In genomic region chr9:38033956-38034355, GRCh38 we compare ENCODE assay signal across 24 cellular contexts. TPM values are rescaled to one million over a fixed set of nuclear protein-coding genes. Genes with fewer than 3 reads are reported as not detected.
"Had no signal": no experiment of that assay in that cellular context is flagged by ENCODE, and none has a peak within 500 bp of the region (broad histone marks: within the 10 kb centered on the region; RNA-seq: fewer than 3 reads in every experiment).

No MANE protein-coding gene starts in this region.

- H3K4me3 Mint-ChIP-seq: activated CD4-positive, alpha-beta T cell treated with anti-CD3 and anti-CD28 coated beads, Interleukin-2, amount 10 ng/mL, durations not matched to agents 7 days and 5 days; activated CD8-positive, alpha-beta memory T cell treated with anti-CD3 and anti-CD28 coated beads, Interleukin-2, amount 10 ng/mL, durations not matched to agents 7 days and 5 days; activated CD8-positive, alpha-beta T cell treated with anti-CD3 and anti-CD28 coated beads for 36 hours; activated naive CD4-positive, alpha-beta T cell treated with anti-CD3 and anti-CD28 coated beads, Interleukin-2, amount 50 U/mL, for 24 hours; memory B cell; nephron progenitor cell; stimulated activated effector memory CD8-positive, alpha-beta T cell treated with anti-CD3 and anti-CD28 coated beads, Interleukin-12 subunit alpha, Interleukin-12 subunit beta, amount 100 ng/mL, for 72 hours; stimulated activated naive CD8-positive, alpha-beta T cell treated with anti-CD3 and anti-CD28 coated beads, Interleukin-15, amount 100 ng/mL, for 72 hours; T-helper 2 cell treated with Interferon-gamma antibody and Interleukin-4, amounts not matched to agents 5 μg/mL and 100 μg/mL, for 36 hours had no signal

- ATAC-seq: activated CD8-positive, alpha-beta memory T cell treated with anti-CD3 and anti-CD28 coated beads, Interleukin-2, amount 10 ng/mL, durations not matched to agents 7 days and 5 days; activated CD8-positive, alpha-beta T cell treated with anti-CD3 and anti-CD28 coated beads for 36 hours; left cardiac atrium; pancreas; right cardiac atrium; stimulated activated effector memory CD8-positive, alpha-beta T cell treated with anti-CD3 and anti-CD28 coated beads, Interleukin-12 subunit alpha, Interleukin-12 subunit beta, amount 100 ng/mL, for 72 hours; stimulated activated naive CD8-positive, alpha-beta T cell treated with anti-CD3 and anti-CD28 coated beads, Interleukin-15, amount 100 ng/mL, for 72 hours had no signal

- H3K36me3 ChIP-seq: esophagus muscularis mucosa, pancreas, suprapubic skin, upper lobe of left lung had no signal

- H3K27me3 Mint-ChIP-seq: activated CD4-positive, alpha-beta T cell treated with anti-CD3 and anti-CD28 coated beads, Interleukin-2, amount 10 ng/mL, durations not matched to agents 7 days and 5 days; activated CD8-positive, alpha-beta memory T cell treated with anti-CD3 and anti-CD28 coated beads, Interleukin-2, amount 10 ng/mL, durations not matched to agents 7 days and 5 days; activated CD8-positive, alpha-beta T cell treated with anti-CD3 and anti-CD28 coated beads for 36 hours; activated naive CD4-positive, alpha-beta T cell treated with anti-CD3 and anti-CD28 coated beads, Interleukin-2, amount 50 U/mL, for 24 hours; memory B cell; stimulated activated naive CD8-positive, alpha-beta T cell treated with anti-CD3 and anti-CD28 coated beads, Interleukin-15, amount 100 ng/mL, for 72 hours had no signal

- H3K27ac ChIP-seq: suprapubic skin, WERI-Rb-1 had no signal

- DNase-seq: activated CD4-positive, alpha-beta T cell treated with anti-CD3 and anti-CD28 coated beads, Interleukin-2, amount 10 ng/mL, durations not matched to agents 7 days and 5 days; activated CD4-positive, CD25-positive, alpha-beta regulatory T cell treated with anti-CD3 and anti-CD28 coated beads, Interleukin-2, amount 50 U/mL, for 72 hours; activated CD8-positive, alpha-beta memory T cell treated with anti-CD3 and anti-CD28 coated beads, Interleukin-2, amount 10 ng/mL, durations not matched to agents 7 days and 5 days; activated CD8-positive, alpha-beta T cell treated with anti-CD3 and anti-CD28 coated beads for 36 hours; activated gamma-delta T cell treated with Interleukin-2 at 50 U/mL for 16 hours; activated T-cell treated with anti-CD3 and anti-CD28 coated beads for 4 hours; aorta; central memory CD4-positive, alpha-beta T cell; effector memory CD4-positive, alpha-beta T cell; hypothalamus; left cardiac atrium; nephron progenitor cell; right cardiac atrium; stimulated activated CD4-positive, alpha-beta T cell treated with anti-CD3 and anti-CD28 coated beads, Interleukin-1b, Interleukin-23, amount 100 ng/mL, for 48 hours; stimulated activated naive CD8-positive, alpha-beta T cell treated with anti-CD3 and anti-CD28 coated beads, Interleukin-15, amount 100 ng/mL, for 72 hours; upper lobe of left lung; WERI-Rb-1 had no signal

- H3K9me3 ChIP-seq: esophagus muscularis mucosa, pancreas, suprapubic skin, upper lobe of left lung had no signal

- H3K36me3 Mint-ChIP-seq: activated CD8-positive, alpha-beta memory T cell treated with anti-CD3 and anti-CD28 coated beads, Interleukin-2, amount 10 ng/mL, durations not matched to agents 7 days and 5 days; activated naive CD4-positive, alpha-beta T cell treated with anti-CD3 and anti-CD28 coated beads, Interleukin-2, amount 50 U/mL, for 24 hours; memory B cell; stimulated activated effector memory CD8-positive, alpha-beta T cell treated with anti-CD3 and anti-CD28 coated beads, Interleukin-12 subunit alpha, Interleukin-12 subunit beta, amount 100 ng/mL, for 72 hours had no signal

- H3K4me1 Mint-ChIP-seq: activated naive CD4-positive, alpha-beta T cell treated with anti-CD3 and anti-CD28 coated beads, Interleukin-2, amount 50 U/mL, for 24 hours; memory B cell had no signal

- H3K27ac Mint-ChIP-seq: activated CD4-positive, alpha-beta T cell treated with anti-CD3 and anti-CD28 coated beads, Interleukin-2, amount 10 ng/mL, durations not matched to agents 7 days and 5 days; activated CD8-positive, alpha-beta memory T cell treated with anti-CD3 and anti-CD28 coated beads, Interleukin-2, amount 10 ng/mL, durations not matched to agents 7 days and 5 days; activated CD8-positive, alpha-beta T cell treated with anti-CD3 and anti-CD28 coated beads for 36 hours; activated naive CD4-positive, alpha-beta T cell treated with anti-CD3 and anti-CD28 coated beads, Interleukin-2, amount 50 U/mL, for 24 hours; memory B cell; stimulated activated effector memory CD8-positive, alpha-beta T cell treated with anti-CD3 and anti-CD28 coated beads, Interleukin-12 subunit alpha, Interleukin-12 subunit beta, amount 100 ng/mL, for 72 hours; T-helper 2 cell treated with Interferon-gamma antibody and Interleukin-4, amounts not matched to agents 5 μg/mL and 100 μg/mL, for 36 hours had no signal

- H3K27me3 ChIP-seq: esophagus muscularis mucosa, pancreas, suprapubic skin, upper lobe of left lung had no signal

- H3K9me3 Mint-ChIP-seq: activated CD4-positive, alpha-beta T cell treated with anti-CD3 and anti-CD28 coated beads, Interleukin-2, amount 10 ng/mL, durations not matched to agents 7 days and 5 days; activated CD8-positive, alpha-beta T cell treated with anti-CD3 and anti-CD28 coated beads for 36 hours; activated naive CD4-positive, alpha-beta T cell treated with anti-CD3 and anti-CD28 coated beads, Interleukin-2, amount 50 U/mL, for 24 hours; memory B cell; nephron progenitor cell; stimulated activated effector memory CD8-positive, alpha-beta T cell treated with anti-CD3 and anti-CD28 coated beads, Interleukin-12 subunit alpha, Interleukin-12 subunit beta, amount 100 ng/mL, for 72 hours; stimulated activated naive CD8-positive, alpha-beta T cell treated with anti-CD3 and anti-CD28 coated beads, Interleukin-15, amount 100 ng/mL, for 72 hours; T-helper 2 cell treated with Interferon-gamma antibody and Interleukin-4, amounts not matched to agents 5 μg/mL and 100 μg/mL, for 36 hours had no signal

- H3K4me3 ChIP-seq: esophagus muscularis mucosa, pancreas, suprapubic skin, upper lobe of left lung had no signal

RNA-seq across cellular contexts. Expression of gene SHB, which starts 35.1 kb away (rescaled TPM):
- total RNA-seq: activated CD4-positive, alpha-beta T cell treated with anti-CD3 and anti-CD28 coated beads, Interleukin-2, amount 10 ng/mL, durations not matched to agents 7 days and 5 days had no signal
